18 cellular contexts compared by ENCODE assay signal in the genomic region with DNA sequence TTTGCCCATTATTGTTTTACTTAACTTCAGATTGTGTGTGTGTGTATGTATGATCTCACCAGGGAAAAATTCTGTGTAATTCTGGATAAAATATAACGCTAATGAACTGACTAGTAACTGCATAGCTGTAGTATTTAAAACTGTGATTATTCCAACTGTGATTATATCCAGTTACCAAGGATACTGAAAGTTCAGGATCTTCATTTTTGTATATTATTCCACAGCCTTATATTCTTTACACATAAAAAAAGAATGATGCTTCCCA. TPM values are rescaled to one million over a fixed set of nuclear protein-coding genes. Genes with fewer than 3 reads are reported as not detected.
DNase-seq lines count a peak whose midpoint lies in the region; ATAC-seq and TF ChIP-seq lines count a peak whose summit lies in the region.
"Had no signal": no experiment of that assay in that cellular context is flagged by ENCODE, and none has a peak within 500 bp of the region (broad histone marks: within the 10 kb centered on the region; RNA-seq: fewer than 3 reads in every experiment).

No MANE protein-coding gene starts in this region.

- H3K9me3 ChIP-seq in HEK293 (ENCODE audit: control insufficient read depth, insufficient read depth, low read depth, low read length) = no peaks in the 10 kb centered on the region
- no peaks in the 10 kb centered on the region for H3K9me3 ChIP-seq in ascending aorta
- no peaks in the 10 kb centered on the region for H3K9me3 ChIP-seq in subcutaneous abdominal adipose tissue (ENCODE audit: control insufficient read depth in 5 of 5, low read length in 5 of 5)
- H3K9me3 ChIP-seq in CD8-positive, alpha-beta T cell (ENCODE audit: low read length) = no peaks in the 10 kb centered on the region
- H3K9me3 ChIP-seq: gastroesophageal sphincter, prostate gland had no signal

- H3K36me3 Mint-ChIP-seq in CD8-positive, alpha-beta T cell = no peaks in the 10 kb centered on the region
- H3K36me3 Mint-ChIP-seq: CD4-positive, alpha-beta memory T cell had no signal

- DNase-seq in ascending aorta (ENCODE audit: low spot score in 2 of 2) (no peak), fibroblast of the aortic adventitia (ENCODE audit: low read depth) (peak; percentile 64), head of caudate nucleus (no peak)
- no peak for DNase-seq in activated CD8-positive, alpha-beta memory T cell treated with anti-CD3 and anti-CD28 coated beads for 24 hours
- DNase-seq in CD8-positive, alpha-beta T cell = no peak
- DNase-seq: activated CD4-positive, alpha-beta T cell treated with anti-CD3 and anti-CD28 coated beads, Interleukin-2, amount 10 ng/mL, durations not matched to agents 24 days and 14 days; CD4-positive, alpha-beta memory T cell; effector CD4-positive, alpha-beta T cell; GF-D8; T-helper 9 cell had no signal

- peaks cover 3% of the 10 kb centered on the region for H3K4me1 Mint-ChIP-seq in CD8-positive, alpha-beta T cell (ENCODE audit: low read depth)

- H3K9ac ChIP-seq in subcutaneous abdominal adipose tissue (ENCODE audit: low read length in 5 of 5) = peak overlapping the region; percentile 3 to 87 (median 53)

- no peak for ATAC-seq in GM21390 (IDR thresholded peaks at IDR 0.05; ENCODE audit: unreplicated experiment)
- ATAC-seq in CD8-positive, alpha-beta T cell = no peak
- ATAC-seq: gastroesophageal sphincter, Right ventricle myocardium inferior had no signal

- H3K27ac Mint-ChIP-seq in CD8-positive, alpha-beta T cell = no peak overlapping the region
- H3K27ac Mint-ChIP-seq: activated CD4-positive, alpha-beta T cell treated with anti-CD3 and anti-CD28 coated beads, Interleukin-2, amount 10 ng/mL, durations not matched to agents 24 days and 14 days; CD4-positive, alpha-beta memory T cell had no signal

- H3K27me3 ChIP-seq in ascending aorta = no peaks in the 10 kb centered on the region
- H3K27me3 ChIP-seq in subcutaneous abdominal adipose tissue (ENCODE audit: control insufficient read depth in 5 of 5, insufficient read depth in 4 of 5, low read length in 5 of 5) = peaks cover 0 to 37% (median 17%) of the 10 kb centered on the region in 5 donors
- H3K27me3 ChIP-seq in CD8-positive, alpha-beta T cell (ENCODE audit: insufficient read depth, low read length) = peaks cover 24% of the 10 kb centered on the region

- H3K4me3 ChIP-seq in HEK293 (ENCODE audit: low read depth, low read length) (peak overlapping the region; percentile 96), ascending aorta (peak overlapping the region; percentile 39 to 81), fibroblast of the aortic adventitia (ENCODE audit: low read depth, low read length) (peak overlapping the region; percentile 99), subcutaneous abdominal adipose tissue (ENCODE audit: low read depth in 1 of 5, low read length in 5 of 5) (peak overlapping the region; percentile 71 to 100 (median 87))
- no peak overlapping the region for H3K4me3 ChIP-seq in CD8-positive, alpha-beta T cell (ENCODE audit: low read depth, low read length)
- H3K4me3 ChIP-seq: prostate gland had no signal

- peaks cover 4 to 16% of the 10 kb centered on the region in 2 experiments; a peak in 2 of 3 replicates for H3K36me3 ChIP-seq in HEK293 (ENCODE audit: control insufficient read depth in 2 of 2, insufficient read depth in 1 of 2, low read length in 2 of 2)
- H3K36me3 ChIP-seq in ascending aorta = no peaks in the 10 kb centered on the region
- H3K36me3 ChIP-seq in subcutaneous abdominal adipose tissue (ENCODE audit: control insufficient read depth in 5 of 5, insufficient read depth in 5 of 5, low read length in 5 of 5) = no peaks in the 10 kb centered on the region
- H3K36me3 ChIP-seq in CD8-positive, alpha-beta T cell (ENCODE audit: insufficient read depth, low read length) = no peaks in the 10 kb centered on the region
- H3K36me3 ChIP-seq: gastroesophageal sphincter, prostate gland had no signal

- H3K27ac ChIP-seq in HEK293 (ENCODE audit: extremely low read depth, low read depth, low read length) (no peak overlapping the region), ascending aorta (peak overlapping the region in 1 of 2 donors; percentile 17), subcutaneous abdominal adipose tissue (ENCODE audit: low read depth, low read length) (peak overlapping the region; percentile 96)
- no peak overlapping the region for H3K27ac ChIP-seq in CD8-positive, alpha-beta T cell (ENCODE audit: low read depth, low read length)
- H3K27ac ChIP-seq: prostate gland had no signal

- no peak for TF ChIP-seq CTCF in HEK293 (tag by site-specific recombination; IDR thresholded peaks at IDR 0.05)
- no peak for TF ChIP-seq CTCF in ascending aorta (IDR thresholded peaks at IDR 0.05)
- no peak for TF ChIP-seq CTCF in fibroblast of the aortic adventitia (IDR thresholded peaks at IDR 0.05; ENCODE audit: insufficient read depth, low read length)
- TF ChIP-seq CTCF in CD8-positive, alpha-beta T cell (IDR thresholded peaks at IDR 0.05) = no peak

- POLR2A ChIA-PET in HEK293 (lab: Yijun Ruan, JAX) = no interaction called here
- POLR2A ChIA-PET in CD8-positive, alpha-beta T cell (lab: Charles Lee) = interaction anchor here (0.7 kb wide), 1 partner anchor 115 kb away, joined by 3 read pairs; no protein-coding TSS in a partner anchor

- H3K4me1 ChIP-seq in HEK293 (ENCODE audit: control insufficient read depth, insufficient read depth, low read length) = peaks cover 10% of the 10 kb centered on the region
- peaks cover 3 to 16% of the 10 kb centered on the region in 2 donors for H3K4me1 ChIP-seq in ascending aorta
- peaks cover 0 to 59% (median 54%) of the 10 kb centered on the region in 5 donors for H3K4me1 ChIP-seq in subcutaneous abdominal adipose tissue (ENCODE audit: control insufficient read depth in 5 of 5, insufficient read depth in 5 of 5, low read length in 5 of 5)
- no peaks in the 10 kb centered on the region for H3K4me1 ChIP-seq in CD8-positive, alpha-beta T cell (ENCODE audit: insufficient read depth, low read length)
- H3K4me1 ChIP-seq: prostate gland had no signal

- peaks cover 57% of the 10 kb centered on the region for H3K27me3 Mint-ChIP-seq in CD8-positive, alpha-beta T cell (ENCODE audit: low read depth)

- CTCF ChIA-PET in HEK293 (lab: Yijun Ruan, JAX) = no interaction called here
- CTCF ChIA-PET in CD8-positive, alpha-beta T cell (lab: Charles Lee) = no interaction called here

- intact Hi-C loops in ascending aorta (cut with DNase I) (loop anchor here (10.0 kb wide), 3 partner anchors 540 to 890 kb away; a partner anchor contains a TSS), head of caudate nucleus (cut with DNase I) (loop anchor here (10.0 kb wide), 1 partner anchor 1670 kb away; a partner anchor contains a TSS)
- intact Hi-C loops in CD8-positive, alpha-beta T cell (cut with DNase I, micrococcal nuclease) = no loop called here

- H3K4me3 Mint-ChIP-seq in CD8-positive, alpha-beta T cell = no peak overlapping the region
- H3K4me3 Mint-ChIP-seq: activated CD4-positive, alpha-beta T cell treated with anti-CD3 and anti-CD28 coated beads, Interleukin-2, amount 10 ng/mL, durations not matched to agents 24 days and 14 days; CD4-positive, alpha-beta memory T cell had no signal

- H3K9me3 Mint-ChIP-seq in CD8-positive, alpha-beta T cell = peaks cover 2% of the 10 kb centered on the region

TF ChIP-seq in HEK293, 187 proteins besides CTCF, POLR2A, EP300 and RAD21 (continues in another document):
- TF ChIP-seq, protein P1, sequence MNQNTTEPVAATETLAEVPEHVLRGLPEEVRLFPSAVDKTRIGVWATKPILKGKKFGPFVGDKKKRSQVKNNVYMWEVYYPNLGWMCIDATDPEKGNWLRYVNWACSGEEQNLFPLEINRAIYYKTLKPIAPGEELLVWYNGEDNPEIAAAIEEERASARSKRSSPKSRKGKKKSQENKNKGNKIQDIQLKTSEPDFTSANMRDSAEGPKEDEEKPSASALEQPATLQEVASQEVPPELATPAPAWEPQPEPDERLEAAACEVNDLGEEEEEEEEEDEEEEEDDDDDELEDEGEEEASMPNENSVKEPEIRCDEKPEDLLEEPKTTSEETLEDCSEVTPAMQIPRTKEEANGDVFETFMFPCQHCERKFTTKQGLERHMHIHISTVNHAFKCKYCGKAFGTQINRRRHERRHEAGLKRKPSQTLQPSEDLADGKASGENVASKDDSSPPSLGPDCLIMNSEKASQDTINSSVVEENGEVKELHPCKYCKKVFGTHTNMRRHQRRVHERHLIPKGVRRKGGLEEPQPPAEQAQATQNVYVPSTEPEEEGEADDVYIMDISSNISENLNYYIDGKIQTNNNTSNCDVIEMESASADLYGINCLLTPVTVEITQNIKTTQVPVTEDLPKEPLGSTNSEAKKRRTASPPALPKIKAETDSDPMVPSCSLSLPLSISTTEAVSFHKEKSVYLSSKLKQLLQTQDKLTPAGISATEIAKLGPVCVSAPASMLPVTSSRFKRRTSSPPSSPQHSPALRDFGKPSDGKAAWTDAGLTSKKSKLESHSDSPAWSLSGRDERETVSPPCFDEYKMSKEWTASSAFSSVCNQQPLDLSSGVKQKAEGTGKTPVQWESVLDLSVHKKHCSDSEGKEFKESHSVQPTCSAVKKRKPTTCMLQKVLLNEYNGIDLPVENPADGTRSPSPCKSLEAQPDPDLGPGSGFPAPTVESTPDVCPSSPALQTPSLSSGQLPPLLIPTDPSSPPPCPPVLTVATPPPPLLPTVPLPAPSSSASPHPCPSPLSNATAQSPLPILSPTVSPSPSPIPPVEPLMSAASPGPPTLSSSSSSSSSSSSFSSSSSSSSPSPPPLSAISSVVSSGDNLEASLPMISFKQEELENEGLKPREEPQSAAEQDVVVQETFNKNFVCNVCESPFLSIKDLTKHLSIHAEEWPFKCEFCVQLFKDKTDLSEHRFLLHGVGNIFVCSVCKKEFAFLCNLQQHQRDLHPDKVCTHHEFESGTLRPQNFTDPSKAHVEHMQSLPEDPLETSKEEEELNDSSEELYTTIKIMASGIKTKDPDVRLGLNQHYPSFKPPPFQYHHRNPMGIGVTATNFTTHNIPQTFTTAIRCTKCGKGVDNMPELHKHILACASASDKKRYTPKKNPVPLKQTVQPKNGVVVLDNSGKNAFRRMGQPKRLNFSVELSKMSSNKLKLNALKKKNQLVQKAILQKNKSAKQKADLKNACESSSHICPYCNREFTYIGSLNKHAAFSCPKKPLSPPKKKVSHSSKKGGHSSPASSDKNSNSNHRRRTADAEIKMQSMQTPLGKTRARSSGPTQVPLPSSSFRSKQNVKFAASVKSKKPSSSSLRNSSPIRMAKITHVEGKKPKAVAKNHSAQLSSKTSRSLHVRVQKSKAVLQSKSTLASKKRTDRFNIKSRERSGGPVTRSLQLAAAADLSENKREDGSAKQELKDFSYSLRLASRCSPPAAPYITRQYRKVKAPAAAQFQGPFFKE (tag by site-specific recombination; IDR thresholded peaks at IDR 0.05; ENCODE audit: borderline replicate concordance) = no peak

RNA-seq across cellular contexts. Expression of a gene that starts 2.9 kb away (rescaled TPM):
- total RNA-seq in ascending aorta (2.0 TPM), fibroblast of the aortic adventitia (ENCODE audit: low replicate concordance) (28.7 and 33.2 TPM in 2 replicates)
- total RNA-seq in CD8-positive, alpha-beta T cell = not detected
- total RNA-seq: CD4-positive, alpha-beta memory T cell; HT-29; mononuclear cell had no signal

RNA-seq across cellular contexts. Expression of a gene that starts 30.7 kb away (rescaled TPM):
- total RNA-seq in ascending aorta = not detected
- not detected in 2 replicates for total RNA-seq in fibroblast of the aortic adventitia (ENCODE audit: low replicate concordance)
- total RNA-seq in CD8-positive, alpha-beta T cell = not detected
- total RNA-seq: activated CD4-positive, alpha-beta T cell treated with anti-CD3 and anti-CD28 coated beads, Interleukin-2, amount 10 ng/mL, durations not matched to agents 24 days and 14 days; CD4-positive, alpha-beta memory T cell; gastroesophageal sphincter; HT-29; mononuclear cell; prostate gland; Right ventricle myocardium inferior had no signal

Comparison
In these comparisons a context has a peak if more than half of its experiments do, and no peak if none do; other contexts are left out.
1. intact Hi-C loops: an anchor here in ascending aorta (10.0 kb wide) and head of caudate nucleus (10.0 kb wide); none called in CD8-positive, alpha-beta T cell.